ENCODE assay signal across 10 cellular contexts in the genomic region with DNA sequence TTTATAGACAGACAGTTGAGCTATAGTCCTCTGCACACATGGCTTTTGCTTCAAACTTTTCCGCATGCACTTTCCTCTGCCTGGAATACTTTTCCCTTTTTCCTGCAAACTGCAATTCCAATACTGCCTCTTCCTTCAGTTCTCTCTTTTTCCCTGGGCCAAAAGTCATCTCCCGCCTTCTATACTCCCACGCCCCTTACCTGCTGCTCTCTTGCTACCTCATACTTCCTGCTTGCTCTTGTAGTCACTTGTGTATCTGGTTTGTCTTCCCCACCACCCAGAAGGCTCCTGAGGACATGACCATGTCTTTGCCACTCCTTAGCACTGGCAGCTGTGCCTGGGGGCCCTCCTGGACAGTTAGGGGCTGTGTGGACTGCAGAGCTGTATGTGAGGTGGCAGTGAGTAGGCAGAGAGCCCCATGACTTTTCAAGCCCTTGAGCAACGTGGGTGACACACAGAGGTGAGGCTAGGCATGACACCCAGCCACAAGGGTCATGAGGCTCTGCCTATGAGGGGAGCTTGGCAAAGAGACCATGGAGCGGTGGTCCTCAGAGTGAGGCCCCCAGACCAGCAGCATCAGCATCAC. TPM values are rescaled to one million over a fixed set of nuclear protein-coding genes. Genes with fewer than 3 reads are reported as not detected.
DNase-seq lines count a peak whose midpoint lies in the region; ATAC-seq and TF ChIP-seq lines count a peak whose summit lies in the region.
"Had no signal": no experiment of that assay in that cellular context is flagged by ENCODE, and none has a peak within 500 bp of the region (broad histone marks: within the 10 kb centered on the region; RNA-seq: fewer than 3 reads in every experiment).

No MANE protein-coding gene starts in this region.

- H3K4me1 ChIP-seq in Caco-2 = 0 out of 2 replicates have a peak, but pooled peaks cover 4% of the 10 kb centered on the region

- CTCF ChIA-PET in Caco-2 (lab: Charles Lee) = interaction anchor here (0.7 to 2.5 kb wide), 12 partner anchors 16 to 120 kb away, joined by 3 to 59 read pairs (median 4); partner anchors contain the start of gene DNPEP
- CTCF ChIA-PET in RWPE1 (lab: Yijun Ruan, JAX) = interaction anchor here (0.6 to 3.4 kb wide), 8 partner anchors 13 to 79 kb away, joined by 3 to 34 read pairs (median 4); no protein-coding TSS in a partner anchor

- ATAC-seq in GM18858 (IDR thresholded peaks at IDR 0.05; ENCODE audit: unreplicated experiment) = peak; percentile 58

- no peak overlapping the region for H3K27ac ChIP-seq in RWPE1

- POLR2A ChIA-PET in Caco-2 (lab: Charles Lee) = no interaction called here
- POLR2A ChIA-PET in RWPE1 (lab: Yijun Ruan, JAX; ENCODE audit: low non-redundant PET) = interaction anchor here (0.8 kb wide), 1 partner anchor 16 kb away, joined by 3 read pairs; no protein-coding TSS in a partner anchor

- H3K4me1 Mint-ChIP-seq in Caco-2 (ENCODE audit: low read depth, unreplicated experiment) = peaks cover 7% of the 10 kb centered on the region

- no peak overlapping the region for H3K4me3 ChIP-seq in Caco-2 (ENCODE audit: low read depth, low read length)

- intact Hi-C loops in Caco-2 (cut with micrococcal nuclease; ENCODE audit: unreplicated experiment) = loop anchor here (1.0 kb wide), 1 partner anchor 55 kb away; no protein-coding TSS in a partner anchor

- TF ChIP-seq CTCF in Caco-2 (IDR thresholded peaks at IDR 0.05; ENCODE audit: insufficient read depth in 1 of 2, low read depth in 1 of 2, low read length in 1 of 2, severe bottlenecking in 1 of 2, unreplicated experiment in 1 of 2) = peak; percentile 49 to 50
- no peak for TF ChIP-seq CTCF in RWPE1 (conservative IDR thresholded peaks at IDR 0.05; ENCODE audit: low read depth)

- H3K4me3 Mint-ChIP-seq in Caco-2 (ENCODE audit: unreplicated experiment) = no peak overlapping the region
- H3K4me3 Mint-ChIP-seq: nephron had no signal

- H3K9me3 Mint-ChIP-seq in Caco-2 (ENCODE audit: unreplicated experiment) = no peaks in the 10 kb centered on the region
- H3K9me3 Mint-ChIP-seq: nephron had no signal

- no peaks in the 10 kb centered on the region for H3K36me3 ChIP-seq in Caco-2 (ENCODE audit: control insufficient read depth, insufficient read depth, low read length)

- no peaks in the 10 kb centered on the region for H3K27me3 Mint-ChIP-seq in Caco-2 (ENCODE audit: insufficient read depth, unreplicated experiment)

- H3K9me3 ChIP-seq in Caco-2 = no peaks in the 10 kb centered on the region

- H3K27me3 ChIP-seq in Caco-2 (replicated peaks; ENCODE audit: control insufficient read depth, insufficient read depth, low read length) = no peaks in the 10 kb centered on the region

- H3K36me3 Mint-ChIP-seq in Caco-2 (ENCODE audit: insufficient read depth, unreplicated experiment) = no peaks in the 10 kb centered on the region

- H3K27ac Mint-ChIP-seq in Caco-2 (ENCODE audit: unreplicated experiment) = peak overlapping the region; percentile 20

- DNase-seq in Caco-2 = peak in 1 of 2 experiments; percentile 45
- peak; percentile 38 for DNase-seq in RPMI8226
- peak; percentile 38 for DNase-seq in kidney tubule cell (ENCODE audit: low spot score)
- DNase-seq in activated gamma-delta T cell (lab: John Stamatoyannopoulos, UW) = no peak
- DNase-seq in RWPE1 (ENCODE audit: low spot score) = no peak
- DNase-seq in hippocampal formation (lab: John Stamatoyannopoulos, UW) = no peak
- no peak for DNase-seq in NCI-H69 (lab: John Stamatoyannopoulos, UW)
- DNase-seq: stimulated activated naive CD4-positive, alpha-beta T cell treated with Interleukin-2 at 50 U/mL for 16 hours had no signal

- no TSS peak for BruUV-seq in Caco-2 (replicated peaks; lab: Mats Ljungman, UMichigan)

RNA-seq across cellular contexts. Expression of gene SPEG, which starts 23.2 kb away (rescaled TPM):
- 17.2 and 18.6 TPM in 2 replicates for total RNA-seq in Caco-2 (2022)

RNA-seq across cellular contexts. Expression of gene DES, which starts 39.7 kb away (rescaled TPM):
- 0.86 TPM in 1 of 2 replicates, not detected in the other for total RNA-seq in Caco-2 (2022)

RNA-seq across cellular contexts. Expression of gene GMPPA, which starts 40.8 kb away (rescaled TPM):
- 51.0 and 53.7 TPM in 2 replicates for total RNA-seq in Caco-2 (2022)

RNA-seq across cellular contexts. Expression of gene ASIC4, which starts 56.4 kb away (rescaled TPM):
- 0.16 and 0.19 TPM in 2 replicates for total RNA-seq in Caco-2 (2022)

Comparison
In these comparisons a context has a peak if more than half of its experiments do, and no peak if none do; other contexts are left out.
1. DNase-seq: peak in RPMI8226 (single experiment) and kidney tubule cell (single experiment); none in activated gamma-delta T cell (single experiment), RWPE1 (single experiment), hippocampal formation (0 of 2) and NCI-H69 (single experiment).